ENCODE assay signal across 9 cellular contexts in the genomic region with DNA sequence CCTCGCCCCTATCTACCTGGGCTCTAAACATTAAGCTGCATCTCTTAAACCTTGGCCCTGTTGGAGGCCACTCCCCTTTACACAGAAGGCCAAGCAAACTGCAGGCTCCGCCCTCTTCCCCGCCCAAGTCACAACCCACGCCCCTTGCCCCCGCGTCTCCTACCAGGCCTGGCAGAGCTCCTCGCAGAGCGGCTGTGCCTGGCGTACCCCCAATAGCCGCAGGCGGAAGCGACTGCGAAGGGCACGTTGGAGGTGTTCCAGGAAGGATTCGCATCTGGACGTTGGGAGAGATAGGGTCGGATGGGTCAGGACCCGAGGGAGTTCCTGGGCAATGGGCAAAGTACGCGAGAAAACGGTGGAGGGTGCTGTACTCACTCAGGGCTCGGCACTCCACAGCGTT. TPM values are rescaled to one million over a fixed set of nuclear protein-coding genes. Genes with fewer than 3 reads are reported as not detected.
DNase-seq lines count a peak whose midpoint lies in the region; ATAC-seq and TF ChIP-seq lines count a peak whose summit lies in the region.
"Had no signal": no experiment of that assay in that cellular context is flagged by ENCODE, and none has a peak within 500 bp of the region (broad histone marks: within the 10 kb centered on the region; RNA-seq: fewer than 3 reads in every experiment).

No MANE protein-coding gene starts in this region.

- no peaks in the 10 kb centered on the region for H3K9me3 ChIP-seq in testis
- H3K9me3 ChIP-seq: ovary had no signal

- H3K4me1 ChIP-seq in testis = no peaks in the 10 kb centered on the region

- intact Hi-C loops in activated CD4-positive, alpha-beta T cell treated with anti-CD3 and anti-CD28 coated beads, Interleukin-2, amount 10 ng/mL, durations not matched to agents 24 days and 14 days (cut with micrococcal nuclease) = no loop called here
- intact Hi-C loops in testis (cut with DNase I; ENCODE audit: low total_unique reads) = no loop called here

- DNase-seq in activated CD4-positive, alpha-beta T cell treated with anti-CD3 and anti-CD28 coated beads, Interleukin-2, amount 10 ng/mL, durations not matched to agents 24 days and 14 days = peak; percentile 81
- no peak for DNase-seq in activated CD4-positive, alpha-beta T cell treated with anti-CD3 and anti-CD28 coated beads, Interleukin-2, amount 50 U/mL, for 1 hour
- DNase-seq in NCI-H2196 treated with DMSO at 0.1 percent for 48 hours (lab: John Stamatoyannopoulos, UW; ENCODE audit: unreplicated experiment) (peak; percentile 73), testis (no peak), kidney tubule cell (ENCODE audit: low spot score) (no peak)
- peak; percentile 52 for DNase-seq in activated naive CD8-positive, alpha-beta T cell treated with anti-CD3 and anti-CD28 coated beads for 36 hours
- DNase-seq in stimulated activated CD4-positive, alpha-beta T cell treated with anti-CD3 and anti-CD28 coated beads, Interleukin-1b, Interleukin-23, amount 100 ng/mL, for 48 hours = peak; percentile 48

- H3K27me3 ChIP-seq in testis = no peaks in the 10 kb centered on the region

- H3K9me3 Mint-ChIP-seq in activated CD4-positive, alpha-beta T cell treated with anti-CD3 and anti-CD28 coated beads, Interleukin-2, amount 10 ng/mL, durations not matched to agents 24 days and 14 days = peaks cover 5% of the 10 kb centered on the region
- no peaks in the 10 kb centered on the region for H3K9me3 Mint-ChIP-seq in activated naive CD8-positive, alpha-beta T cell treated with anti-CD3 and anti-CD28 coated beads for 36 hours

- H3K4me3 Mint-ChIP-seq in activated CD4-positive, alpha-beta T cell treated with anti-CD3 and anti-CD28 coated beads, Interleukin-2, amount 10 ng/mL, durations not matched to agents 24 days and 14 days = no peak overlapping the region
- no peak overlapping the region for H3K4me3 Mint-ChIP-seq in activated naive CD8-positive, alpha-beta T cell treated with anti-CD3 and anti-CD28 coated beads for 36 hours

- peaks cover 2% of the 10 kb centered on the region for H3K36me3 Mint-ChIP-seq in activated CD4-positive, alpha-beta T cell treated with anti-CD3 and anti-CD28 coated beads, Interleukin-2, amount 10 ng/mL, durations not matched to agents 24 days and 14 days (ENCODE audit: low read depth)
- peaks cover 1% of the 10 kb centered on the region for H3K36me3 Mint-ChIP-seq in activated naive CD8-positive, alpha-beta T cell treated with anti-CD3 and anti-CD28 coated beads for 36 hours

- WGBS in testis, 2 donors = 10 to 32% methylated on average over 21 to 23 of the region's 23 CpGs

- no peak overlapping the region for H3K4me3 ChIP-seq in testis
- H3K4me3 ChIP-seq: ovary had no signal

- no peak for ATAC-seq in HG03108 (IDR thresholded peaks at IDR 0.05; ENCODE audit: unreplicated experiment)

- H3K27ac Mint-ChIP-seq in activated CD4-positive, alpha-beta T cell treated with anti-CD3 and anti-CD28 coated beads, Interleukin-2, amount 10 ng/mL, durations not matched to agents 24 days and 14 days = no peak overlapping the region
- H3K27ac Mint-ChIP-seq in activated naive CD8-positive, alpha-beta T cell treated with anti-CD3 and anti-CD28 coated beads for 36 hours = no peak overlapping the region

- TF ChIP-seq POLR2A in testis (IDR thresholded peaks at IDR 0.05) = no peak

- TF ChIP-seq CTCF in testis (IDR thresholded peaks at IDR 0.05) = no peak

- H3K27me3 Mint-ChIP-seq in activated CD4-positive, alpha-beta T cell treated with anti-CD3 and anti-CD28 coated beads, Interleukin-2, amount 10 ng/mL, durations not matched to agents 24 days and 14 days = peaks cover 56% of the 10 kb centered on the region
- peaks cover 87% of the 10 kb centered on the region for H3K27me3 Mint-ChIP-seq in activated naive CD8-positive, alpha-beta T cell treated with anti-CD3 and anti-CD28 coated beads for 36 hours

- H3K36me3 ChIP-seq in testis (ENCODE audit: low read depth, missing control alignments) = no peaks in the 10 kb centered on the region
- H3K36me3 ChIP-seq: ovary had no signal

- no peak overlapping the region for H3K27ac ChIP-seq in testis
- H3K27ac ChIP-seq: ovary had no signal

- peaks cover 22% of the 10 kb centered on the region for H3K4me1 Mint-ChIP-seq in activated CD4-positive, alpha-beta T cell treated with anti-CD3 and anti-CD28 coated beads, Interleukin-2, amount 10 ng/mL, durations not matched to agents 24 days and 14 days
- peaks cover 17% of the 10 kb centered on the region for H3K4me1 Mint-ChIP-seq in activated naive CD8-positive, alpha-beta T cell treated with anti-CD3 and anti-CD28 coated beads for 36 hours

RNA-seq across cellular contexts. Expression of a gene that starts 5.9 kb away (rescaled TPM):
- total RNA-seq in activated CD4-positive, alpha-beta T cell treated with anti-CD3 and anti-CD28 coated beads, Interleukin-2, amount 10 ng/mL, durations not matched to agents 24 days and 14 days = not detected in 2 replicates
- not detected for total RNA-seq in activated naive CD8-positive, alpha-beta T cell treated with anti-CD3 and anti-CD28 coated beads for 36 hours
- 1 to 10 TPM; 3.8 to 5.1 TPM for total RNA-seq in testis
- polyA plus RNA-seq in testis (ENCODE audit: insufficient read depth, low read depth, low replicate concordance) = 3.7 TPM
- total RNA-seq: ovary had no signal
- polyA plus RNA-seq: ovary had no signal

RNA-seq across cellular contexts. Expression of a gene that starts 9.8 kb away (rescaled TPM):
- 1.6 and 2.4 TPM in 2 replicates for total RNA-seq in activated CD4-positive, alpha-beta T cell treated with anti-CD3 and anti-CD28 coated beads, Interleukin-2, amount 10 ng/mL, durations not matched to agents 24 days and 14 days
- total RNA-seq in activated naive CD8-positive, alpha-beta T cell treated with anti-CD3 and anti-CD28 coated beads for 36 hours = 1 to 10 TPM; 1.2 to 2.0 TPM
- 1 to 10 TPM; 8.5 to 9.0 TPM for total RNA-seq in testis
- polyA plus RNA-seq in testis (ENCODE audit: insufficient read depth, low read depth, low replicate concordance) = 11.7 TPM

RNA-seq across cellular contexts. Expression of a gene that starts 22.1 kb away (rescaled TPM):
- 35.8 and 51.5 TPM in 2 replicates for total RNA-seq in activated CD4-positive, alpha-beta T cell treated with anti-CD3 and anti-CD28 coated beads, Interleukin-2, amount 10 ng/mL, durations not matched to agents 24 days and 14 days
- 10 to 100 TPM; 46.1 to 55.5 TPM for total RNA-seq in activated naive CD8-positive, alpha-beta T cell treated with anti-CD3 and anti-CD28 coated beads for 36 hours
- total RNA-seq in testis = 10 to 100 TPM; 15.7 to 18.6 TPM
- 14.1 TPM for polyA plus RNA-seq in testis (ENCODE audit: insufficient read depth, low read depth, low replicate concordance)

RNA-seq across cellular contexts. Expression of a gene that starts 26.6 kb away (rescaled TPM):
- 26.8 and 32.7 TPM in 2 replicates for total RNA-seq in activated CD4-positive, alpha-beta T cell treated with anti-CD3 and anti-CD28 coated beads, Interleukin-2, amount 10 ng/mL, durations not matched to agents 24 days and 14 days
- total RNA-seq in activated naive CD8-positive, alpha-beta T cell treated with anti-CD3 and anti-CD28 coated beads for 36 hours = 10 to 100 TPM; 25.3 to 30.5 TPM
- total RNA-seq in testis = 10 to 100 TPM in 1 of 2 donors, 1 to 10 TPM in 1; 3.0 to 14.0 TPM
- polyA plus RNA-seq in testis (ENCODE audit: insufficient read depth, low read depth, low replicate concordance) = 27.9 TPM

RNA-seq across cellular contexts. Expression of a gene that starts 26.9 kb away (rescaled TPM):
- 277 and 294 TPM in 2 replicates for total RNA-seq in activated CD4-positive, alpha-beta T cell treated with anti-CD3 and anti-CD28 coated beads, Interleukin-2, amount 10 ng/mL, durations not matched to agents 24 days and 14 days
- 100 to 1,000 TPM; 238 to 241 TPM for total RNA-seq in activated naive CD8-positive, alpha-beta T cell treated with anti-CD3 and anti-CD28 coated beads for 36 hours
- 100 to 1,000 TPM in 1 of 2 donors, 10 to 100 TPM in 1; 72.1 to 117 TPM for total RNA-seq in testis
- 87.1 TPM for polyA plus RNA-seq in testis (ENCODE audit: insufficient read depth, low read depth, low replicate concordance)

Comparison
In these comparisons a context has a peak if more than half of its experiments do, and no peak if none do; other contexts are left out.
1. DNase-seq: peak in activated CD4-positive, alpha-beta T cell treated with anti-CD3 and anti-CD28 coated beads, Interleukin-2, amount 10 ng/mL, durations not matched to agents 24 days and 14 days (single experiment), NCI-H2196 treated with DMSO at 0.1 percent for 48 hours (single experiment), activated naive CD8-positive, alpha-beta T cell treated with anti-CD3 and anti-CD28 coated beads for 36 hours (single experiment) and stimulated activated CD4-positive, alpha-beta T cell treated with anti-CD3 and anti-CD28 coated beads, Interleukin-1b, Interleukin-23, amount 100 ng/mL, for 48 hours (single experiment); none in activated CD4-positive, alpha-beta T cell treated with anti-CD3 and anti-CD28 coated beads, Interleukin-2, amount 50 U/mL, for 1 hour (single experiment), testis (single experiment) and kidney tubule cell (single experiment).